8 cellular contexts compared by ENCODE assay signal in genomic region chr7:98105942-98106544, GRCh38. TPM values are rescaled to one million over a fixed set of nuclear protein-coding genes. Genes with fewer than 3 reads are reported as not detected.
A peak's percentile ranks its signal among the peaks of the same experiment; 100 is the strongest.
DNase-seq lines count a peak whose midpoint lies in the region; ATAC-seq, FAIRE-seq and TF ChIP-seq lines count a peak whose summit lies in the region.

No MANE protein-coding gene starts in this region.

- dilution Hi-C loops in keratinocyte (cut with MboI; ENCODE audit: extremely low pct_ligation_motif_present, low sequenced_read_pairs), result no loop called here

- peak overlapping the region; percentile 50 for H3K4me2 ChIP-seq in keratinocyte (ENCODE audit: control insufficient read depth, extremely low read depth, insufficient read depth, low read depth, low read length)

- H4K20me1 ChIP-seq in keratinocyte (ENCODE audit: control insufficient read depth, extremely low read depth, insufficient read depth, low read length), result no peaks in the 10 kb centered on the region

- H3K36me3 Mint-ChIP-seq in CD8-positive, alpha-beta memory T cell, result peaks cover 1 to 7% (median 7%) of the 10 kb centered on the region in 3 donors
- no peaks in the 10 kb centered on the region for H3K36me3 Mint-ChIP-seq in activated CD4-positive, alpha-beta T cell treated with anti-CD3 and anti-CD28 coated beads, Interleukin-2, amount 10 ng/mL, durations not matched to agents 7 days and 5 days (ENCODE audit: low read depth)

- H3K27me3 Mint-ChIP-seq in CD8-positive, alpha-beta memory T cell, result peaks cover 6 to 18% of the 10 kb centered on the region in 2 donors
- H3K27me3 Mint-ChIP-seq in activated CD4-positive, alpha-beta T cell treated with anti-CD3 and anti-CD28 coated beads, Interleukin-2, amount 10 ng/mL, durations not matched to agents 7 days and 5 days, result no peaks in the 10 kb centered on the region

- peaks cover 31% of the 10 kb centered on the region for H3K4me1 ChIP-seq in CD8-positive, alpha-beta memory T cell (ENCODE audit: insufficient read depth, low read length)
- H3K4me1 ChIP-seq in keratinocyte (ENCODE audit: control insufficient read depth, extremely low read depth, insufficient read depth, low read length) (peaks cover 11% of the 10 kb centered on the region), A673 (ENCODE audit: insufficient read depth, low read length, poor library complexity, severe bottlenecking) (peaks cover 4% of the 10 kb centered on the region)

- H3K27me3 ChIP-seq in CD8-positive, alpha-beta memory T cell (ENCODE audit: insufficient read depth, low read length, poor library complexity, severe bottlenecking), result peaks cover 6% of the 10 kb centered on the region
- no peaks in the 10 kb centered on the region for H3K27me3 ChIP-seq in keratinocyte (ENCODE audit: control insufficient read depth, extremely low read depth, insufficient read depth, low read length)
- H3K27me3 ChIP-seq in A673 (replicated peaks; ENCODE audit: insufficient read depth, low read depth, low read length, poor library complexity), result no peaks in the 10 kb centered on the region

- POLR2A ChIA-PET in CD8-positive, alpha-beta memory T cell (lab: Charles Lee), result no interaction called here
- POLR2A ChIA-PET in activated CD4-positive, alpha-beta T cell treated with anti-CD3 and anti-CD28 coated beads, Interleukin-2, amount 10 ng/mL, durations not matched to agents 7 days and 5 days (lab: Charles Lee), result interaction anchor here (0.6 kb wide), 1 partner anchor 39 kb away, joined by 8 read pairs; no protein-coding TSS in a partner anchor
- POLR2A ChIA-PET in A673 (lab: Charles Lee; ENCODE audit: low non-redundant PET), result interaction anchor here (0.6 kb wide), 1 partner anchor 10 kb away, joined by 5 read pairs; no protein-coding TSS in a partner anchor

- no peak for TF ChIP-seq CTCF in keratinocyte (optimal IDR thresholded peaks at IDR 0.05 in 1 of 3, IDR thresholded peaks at IDR 0.05 in 1 of 3, conservative IDR thresholded peaks at IDR 0.05 in 1 of 3; ENCODE audit: extremely low read depth in 1 of 3, insufficient read depth in 2 of 3, low read length in 3 of 3)
- TF ChIP-seq CTCF in A673 (conservative IDR thresholded peaks at IDR 0.05; ENCODE audit: low read depth, low read length), result no peak

- H3K4me1 Mint-ChIP-seq in CD8-positive, alpha-beta memory T cell, result peaks cover 31 to 47% (median 34%) of the 10 kb centered on the region in 3 donors
- H3K4me1 Mint-ChIP-seq in activated CD4-positive, alpha-beta T cell treated with anti-CD3 and anti-CD28 coated beads, Interleukin-2, amount 10 ng/mL, durations not matched to agents 7 days and 5 days, result peaks cover 20% of the 10 kb centered on the region

- no peak for DNase-seq in CD8-positive, alpha-beta memory T cell
- no peak for DNase-seq in activated CD4-positive, alpha-beta T cell treated with anti-CD3 and anti-CD28 coated beads, Interleukin-2, amount 10 ng/mL, durations not matched to agents 7 days and 5 days
- DNase-seq in keratinocyte (ENCODE audit: low read depth, low spot score) (peak; percentile 92), epidermal melanocyte (ENCODE audit: insufficient read length, low spot score) (no peak), A673 (ENCODE audit: low spot score) (no peak), occipital lobe (lab: John Stamatoyannopoulos, UW) (no peak)

- no peaks in the 10 kb centered on the region for H3K36me3 ChIP-seq in CD8-positive, alpha-beta memory T cell (ENCODE audit: insufficient read depth, low read length)
- H3K36me3 ChIP-seq in keratinocyte (ENCODE audit: control insufficient read depth in 2 of 2, extremely low read depth in 1 of 2, insufficient read depth in 2 of 2, low read length in 2 of 2) (no peaks in the 10 kb centered on the region), A673 (ENCODE audit: insufficient read depth, low read length, poor library complexity, severe bottlenecking) (no peaks in the 10 kb centered on the region)

- peaks cover 0 to 9% (median 3%) of the 10 kb centered on the region in 5 donors for H3K9me3 Mint-ChIP-seq in CD8-positive, alpha-beta memory T cell
- peaks cover 8% of the 10 kb centered on the region for H3K9me3 Mint-ChIP-seq in activated CD4-positive, alpha-beta T cell treated with anti-CD3 and anti-CD28 coated beads, Interleukin-2, amount 10 ng/mL, durations not matched to agents 7 days and 5 days

- H3K9me1 ChIP-seq in keratinocyte (ENCODE audit: control insufficient read depth, extremely low read depth, insufficient read depth, low read length), result no peaks in the 10 kb centered on the region

- H2AFZ ChIP-seq in keratinocyte (ENCODE audit: control insufficient read depth, low read length), result no peak overlapping the region

- ATAC-seq in GM21528 (IDR thresholded peaks at IDR 0.05; ENCODE audit: low FRiP score, unreplicated experiment), result peak; percentile 10
- ATAC-seq in HG03196 (IDR thresholded peaks at IDR 0.05; ENCODE audit: unreplicated experiment), result no peak

- intact Hi-C loops in A673 (cut with micrococcal nuclease; ENCODE audit: unreplicated experiment), result loop anchor here (1.0 kb wide), 1 partner anchor 62 kb away; no protein-coding TSS in a partner anchor

- peak overlapping the region; percentile 85 for H3K9ac ChIP-seq in keratinocyte (ENCODE audit: control insufficient read depth, extremely low read depth, insufficient read depth, low read length)

- BruUV-seq in A673 (replicated peaks; lab: Mats Ljungman, UMichigan), result no TSS peak

- peak overlapping the region; percentile 92 to 99 (median 97) for H3K4me3 Mint-ChIP-seq in CD8-positive, alpha-beta memory T cell
- H3K4me3 Mint-ChIP-seq in activated CD4-positive, alpha-beta T cell treated with anti-CD3 and anti-CD28 coated beads, Interleukin-2, amount 10 ng/mL, durations not matched to agents 7 days and 5 days, result peak overlapping the region; percentile 97

- H3K27ac Mint-ChIP-seq in CD8-positive, alpha-beta memory T cell, result peak overlapping the region in 5 of 8 donors; percentile 26 to 95 (median 81)
- no peak overlapping the region for H3K27ac Mint-ChIP-seq in activated CD4-positive, alpha-beta T cell treated with anti-CD3 and anti-CD28 coated beads, Interleukin-2, amount 10 ng/mL, durations not matched to agents 7 days and 5 days

- peaks cover 43% of the 10 kb centered on the region for H3K79me2 ChIP-seq in keratinocyte (ENCODE audit: control insufficient read depth, insufficient read depth, low read length)

- H3K9me3 ChIP-seq in CD8-positive, alpha-beta memory T cell (ENCODE audit: low read length), result no peaks in the 10 kb centered on the region
- H3K9me3 ChIP-seq in keratinocyte (ENCODE audit: control insufficient read depth, low read depth, low read length) (no peaks in the 10 kb centered on the region), A673 (ENCODE audit: low read depth, low read length, poor library complexity, severe bottlenecking) (peaks cover 8% of the 10 kb centered on the region)

- FAIRE-seq in keratinocyte (lab: Jason Lieb, UNC), result peak; percentile 55

- no peak overlapping the region for H3K27ac ChIP-seq in CD8-positive, alpha-beta memory T cell (ENCODE audit: low read depth, low read length)
- H3K27ac ChIP-seq in keratinocyte (ENCODE audit: control insufficient read depth, insufficient read depth, low read length) (peak overlapping the region; percentile 81), A673 (ENCODE audit: low read depth, low read length, poor library complexity, severe bottlenecking) (no peak overlapping the region)

- CTCF ChIA-PET in CD8-positive, alpha-beta memory T cell (lab: Charles Lee), result interaction anchor here (0.7 to 3.4 kb wide), 16 partner anchors 8 to 147 kb away, joined by 3 to 41 read pairs (median 4); no protein-coding TSS in a partner anchor
- CTCF ChIA-PET in activated CD4-positive, alpha-beta T cell treated with anti-CD3 and anti-CD28 coated beads, Interleukin-2, amount 10 ng/mL, durations not matched to agents 7 days and 5 days (lab: Charles Lee), result interaction anchor here (0.6 to 2.1 kb wide), 13 partner anchors 9 to 150 kb away, joined by 3 to 10 read pairs (median 4); no protein-coding TSS in a partner anchor
- CTCF ChIA-PET in A673 (lab: Charles Lee), result interaction anchor here (0.6 to 1.1 kb wide), 3 partner anchors 57 to 85 kb away, joined by 3 to 6 read pairs (median 3); no protein-coding TSS in a partner anchor

- H3K4me3 ChIP-seq in CD8-positive, alpha-beta memory T cell (ENCODE audit: low read length), result no peak overlapping the region
- H3K4me3 ChIP-seq in keratinocyte (ENCODE audit: control insufficient read depth in 2 of 3, extremely low read depth in 1 of 3, insufficient read depth in 2 of 3, low read depth in 1 of 3, low read length in 3 of 3) (no peak overlapping the region), A673 (ENCODE audit: low read depth, low read length, poor library complexity, severe bottlenecking) (no peak overlapping the region)

RNA-seq across cellular contexts. Expression of gene LMTK2, which starts 0.6 kb away (rescaled TPM):
- total RNA-seq in CD8-positive, alpha-beta memory T cell, result 10 to 100 TPM; 16.0 to 17.1 TPM
- polyA plus RNA-seq in CD8-positive, alpha-beta memory T cell, result 4.6 TPM
- total RNA-seq in activated CD4-positive, alpha-beta T cell treated with anti-CD3 and anti-CD28 coated beads, Interleukin-2, amount 10 ng/mL, durations not matched to agents 7 days and 5 days, result 10 to 100 TPM; 12.8 to 15.5 TPM
- 3.7 to 10.2 TPM (median 6.6 TPM) in 3 replicates for polyA plus RNA-seq in keratinocyte
- polyA plus RNA-seq in keratinocyte (2011; ENCODE audit: low read depth), result 9.0 TPM
- polyA plus RNA-seq in keratinocyte (2011; cell fraction: cytosol; rRNA removed), result 2.3 and 3.2 TPM in 2 replicates
- 20.5 and 22.1 TPM in 2 replicates for polyA plus RNA-seq in keratinocyte (2011; cell fraction: nucleus; rRNA removed)
- 8.2 and 10.4 TPM in 2 replicates for polyA plus RNA-seq in keratinocyte (2012; ENCODE audit: low replicate concordance)
- polyA minus RNA-seq in keratinocyte, result 9.9 to 19.6 TPM (median 12.2 TPM) in 3 replicates
- polyA minus RNA-seq in keratinocyte (2011; cell fraction: cytosol; rRNA and poly(A)+ RNA removed), result 11.5 TPM
- 30.8 and 39.6 TPM in 2 replicates for polyA minus RNA-seq in keratinocyte (2011; cell fraction: nucleus; rRNA and poly(A)+ RNA removed)
- 20.6 TPM in 2 replicates for total RNA-seq in A673 (2021)
- 40.4 TPM for total RNA-seq in occipital lobe
